12 cellular contexts compared by ENCODE assay signal in genomic region chr11:76237914-76238313, GRCh38. TPM values are rescaled to one million over a fixed set of nuclear protein-coding genes. Genes with fewer than 3 reads are reported as not detected.
DNase-seq lines count a peak whose midpoint lies in the region; ATAC-seq, FAIRE-seq and TF ChIP-seq lines count a peak whose summit lies in the region.
"Had no signal": no experiment of that assay in that cellular context is flagged by ENCODE, and none has a peak within 500 bp of the region (broad histone marks: within the 10 kb centered on the region; RNA-seq: fewer than 3 reads in every experiment).

No MANE protein-coding gene starts in this region.

- no peak overlapping the region for H3K4me3 ChIP-seq in lower lobe of right lung
- H3K4me3 ChIP-seq in MG63, result no peak overlapping the region
- H3K4me3 ChIP-seq: HAP-1 had no signal

- no peak overlapping the region for H3K27ac ChIP-seq in lower lobe of right lung
- H3K27ac ChIP-seq in substantia nigra (ENCODE audit: low read depth, low read length, poor library complexity, severe bottlenecking), result no peak overlapping the region

- H3K36me3 ChIP-seq in lower lobe of right lung, result no peaks in the 10 kb centered on the region
- no peaks in the 10 kb centered on the region for H3K36me3 ChIP-seq in MG63
- H3K36me3 ChIP-seq: HAP-1 had no signal

- TF ChIP-seq CTCF in lower lobe of right lung (IDR thresholded peaks at IDR 0.05), result peak; percentile 16

- H3K9me3 ChIP-seq in lower lobe of right lung (no peaks in the 10 kb centered on the region), MG63 (no peaks in the 10 kb centered on the region)
- H3K9me3 ChIP-seq: HAP-1 had no signal

- no peak for FAIRE-seq in frontal cortex (lab: Jason Lieb, UNC)

- no peaks in the 10 kb centered on the region for H3K27me3 ChIP-seq in lower lobe of right lung (ENCODE audit: low read depth)
- H3K27me3 ChIP-seq in MG63, result no peaks in the 10 kb centered on the region

- in situ Hi-C loops in SK-MEL-5 (cut with HindIII; ENCODE audit: low pct_unique_long_range_greater_than_20kb, low sequenced_read_pairs), result no loop called here

- no peak for ATAC-seq in lower lobe of right lung
- ATAC-seq: stimulated activated memory B cell treated with anti-CD40 and anti-IgM and Interleukin-4, amounts not matched to agents 10 μg/mL and 1 μg/mL and 100 μg/mL, for 72 hours had no signal

- DNase-seq in COR-L47 (lab: John Stamatoyannopoulos, UW), result peak; percentile 24
- peak; percentile 38 for DNase-seq in H4 (ENCODE audit: low spot score)
- DNase-seq in SK-MEL-5 (ENCODE audit: low read depth, low spot score), result peak; percentile 51
- DNase-seq in lower lobe of right lung, result no peak
- no peak for DNase-seq in substantia nigra (lab: John Stamatoyannopoulos, UW)
- no peak for DNase-seq in MG63
- DNase-seq in frontal cortex (ENCODE audit: low spot score in 2 of 2), result no peak
- DNase-seq: activated CD4-positive, alpha-beta memory T cell treated with anti-CD3 and anti-CD28 coated beads for 36 hours; islet precursor cell; retina had no signal

- intact Hi-C loops in lower lobe of right lung (cut with DNase I), result no loop called here

- peaks cover 23% of the 10 kb centered on the region for H3K4me1 ChIP-seq in lower lobe of right lung

RNA-seq across cellular contexts. Expression of gene WNT11, which starts 31.6 kb away (rescaled TPM):
- total RNA-seq in H4 (2014; rRNA removed; shearing (Covaris generic)), result 0.76 TPM in 1 of 2 replicates, not detected in the other
- total RNA-seq in SK-MEL-5 (2014; rRNA removed; shearing (Covaris generic)), result 0.08 and 0.16 TPM in 2 replicates
- polyA plus RNA-seq in SK-MEL-5 (2015; cell fraction: cytosol; rRNA removed), result 0.13 TPM in 1 of 2 replicates, not detected in the other
- polyA plus RNA-seq in SK-MEL-5 (2015; cell fraction: nucleus; rRNA removed), result 0.15 TPM in 1 of 2 replicates, not detected in the other
- total RNA-seq in lower lobe of right lung (9.2 TPM), frontal cortex (5.7 TPM)
- not detected in 2 replicates for total RNA-seq in MG63 (2014; rRNA removed; shearing (Covaris generic); ENCODE audit: low replicate concordance)
- total RNA-seq: activated CD4-positive, alpha-beta memory T cell treated with anti-CD3 and anti-CD28 coated beads for 36 hours had no signal

Comparison
In these comparisons a context has a peak if more than half of its experiments do, and no peak if none do; other contexts are left out.
1. DNase-seq: peak in COR-L47 (single experiment), H4 (single experiment) and SK-MEL-5 (single experiment); none in lower lobe of right lung (single experiment), substantia nigra (0 of 49), MG63 (single experiment) and frontal cortex (0 of 2).